2 cellular contexts compared by ENCODE assay signal in genomic region chr16:69922200-69922599, GRCh38.
A peak's percentile ranks its signal among the peaks of the same experiment; 100 is the strongest.
TF ChIP-seq lines count a peak whose summit lies in the region.

No MANE protein-coding gene starts in this region.

TF ChIP-seq in liver, 16 proteins besides CTCF, POLR2A, EP300 and RAD21:
- TF ChIP-seq NR2F2 (IDR thresholded peaks at IDR 0.05) (peak; percentile 50), ZBTB33 (IDR thresholded peaks at IDR 0.05) (no peak)

TF ChIP-seq in HepG2, 621 proteins besides CTCF, POLR2A, EP300 and RAD21:
- TF ChIP-seq NR3C1 (CRISPR knock-in tag; IDR thresholded peaks at IDR 0.05) = no peak
TF ChIP-seq in HepG2: peak in this region for 0.
